1 cellular context compared by ENCODE assay signal in the genomic region with DNA sequence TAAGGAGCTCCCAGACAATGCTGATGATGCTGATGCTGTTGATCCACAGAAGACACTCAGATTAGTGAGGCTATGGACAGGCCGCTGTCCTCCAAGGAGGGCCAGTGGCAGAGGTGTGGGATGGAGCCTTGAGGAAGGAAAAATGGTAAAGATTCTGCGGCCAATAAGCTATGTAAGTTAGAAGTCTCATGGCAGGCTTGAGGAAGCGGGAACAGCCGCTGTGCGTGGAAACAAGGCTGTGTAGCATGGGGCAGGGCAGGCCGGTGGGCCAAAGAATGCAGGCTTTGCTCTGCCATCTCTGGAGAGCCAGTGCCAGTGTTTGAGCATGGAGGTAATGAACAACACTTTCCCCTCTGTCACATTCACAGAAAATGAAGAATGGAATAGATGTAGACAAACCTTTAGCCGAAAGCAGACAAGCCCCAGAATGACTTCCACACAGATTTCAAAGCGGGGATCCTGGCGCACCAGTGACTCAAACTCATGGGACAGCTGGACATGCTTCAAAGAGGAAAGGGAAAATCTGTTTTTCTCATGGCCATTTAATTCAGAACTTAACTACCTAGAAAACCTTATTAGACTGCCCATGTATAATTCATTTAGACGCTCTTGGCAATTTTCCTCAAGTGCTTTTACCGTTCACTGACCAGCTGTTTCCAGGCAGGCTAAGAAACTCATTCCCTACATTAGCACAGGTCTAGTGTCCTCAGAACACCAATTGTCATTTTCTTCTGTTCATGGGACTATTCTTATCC.
TF ChIP-seq lines count a peak whose summit lies in the region.

No MANE protein-coding gene starts in this region.

TF ChIP-seq in GM23338, 12 proteins besides CTCF, POLR2A, EP300 and RAD21 (continued from another document):
- TF ChIP-seq, protein P1, sequence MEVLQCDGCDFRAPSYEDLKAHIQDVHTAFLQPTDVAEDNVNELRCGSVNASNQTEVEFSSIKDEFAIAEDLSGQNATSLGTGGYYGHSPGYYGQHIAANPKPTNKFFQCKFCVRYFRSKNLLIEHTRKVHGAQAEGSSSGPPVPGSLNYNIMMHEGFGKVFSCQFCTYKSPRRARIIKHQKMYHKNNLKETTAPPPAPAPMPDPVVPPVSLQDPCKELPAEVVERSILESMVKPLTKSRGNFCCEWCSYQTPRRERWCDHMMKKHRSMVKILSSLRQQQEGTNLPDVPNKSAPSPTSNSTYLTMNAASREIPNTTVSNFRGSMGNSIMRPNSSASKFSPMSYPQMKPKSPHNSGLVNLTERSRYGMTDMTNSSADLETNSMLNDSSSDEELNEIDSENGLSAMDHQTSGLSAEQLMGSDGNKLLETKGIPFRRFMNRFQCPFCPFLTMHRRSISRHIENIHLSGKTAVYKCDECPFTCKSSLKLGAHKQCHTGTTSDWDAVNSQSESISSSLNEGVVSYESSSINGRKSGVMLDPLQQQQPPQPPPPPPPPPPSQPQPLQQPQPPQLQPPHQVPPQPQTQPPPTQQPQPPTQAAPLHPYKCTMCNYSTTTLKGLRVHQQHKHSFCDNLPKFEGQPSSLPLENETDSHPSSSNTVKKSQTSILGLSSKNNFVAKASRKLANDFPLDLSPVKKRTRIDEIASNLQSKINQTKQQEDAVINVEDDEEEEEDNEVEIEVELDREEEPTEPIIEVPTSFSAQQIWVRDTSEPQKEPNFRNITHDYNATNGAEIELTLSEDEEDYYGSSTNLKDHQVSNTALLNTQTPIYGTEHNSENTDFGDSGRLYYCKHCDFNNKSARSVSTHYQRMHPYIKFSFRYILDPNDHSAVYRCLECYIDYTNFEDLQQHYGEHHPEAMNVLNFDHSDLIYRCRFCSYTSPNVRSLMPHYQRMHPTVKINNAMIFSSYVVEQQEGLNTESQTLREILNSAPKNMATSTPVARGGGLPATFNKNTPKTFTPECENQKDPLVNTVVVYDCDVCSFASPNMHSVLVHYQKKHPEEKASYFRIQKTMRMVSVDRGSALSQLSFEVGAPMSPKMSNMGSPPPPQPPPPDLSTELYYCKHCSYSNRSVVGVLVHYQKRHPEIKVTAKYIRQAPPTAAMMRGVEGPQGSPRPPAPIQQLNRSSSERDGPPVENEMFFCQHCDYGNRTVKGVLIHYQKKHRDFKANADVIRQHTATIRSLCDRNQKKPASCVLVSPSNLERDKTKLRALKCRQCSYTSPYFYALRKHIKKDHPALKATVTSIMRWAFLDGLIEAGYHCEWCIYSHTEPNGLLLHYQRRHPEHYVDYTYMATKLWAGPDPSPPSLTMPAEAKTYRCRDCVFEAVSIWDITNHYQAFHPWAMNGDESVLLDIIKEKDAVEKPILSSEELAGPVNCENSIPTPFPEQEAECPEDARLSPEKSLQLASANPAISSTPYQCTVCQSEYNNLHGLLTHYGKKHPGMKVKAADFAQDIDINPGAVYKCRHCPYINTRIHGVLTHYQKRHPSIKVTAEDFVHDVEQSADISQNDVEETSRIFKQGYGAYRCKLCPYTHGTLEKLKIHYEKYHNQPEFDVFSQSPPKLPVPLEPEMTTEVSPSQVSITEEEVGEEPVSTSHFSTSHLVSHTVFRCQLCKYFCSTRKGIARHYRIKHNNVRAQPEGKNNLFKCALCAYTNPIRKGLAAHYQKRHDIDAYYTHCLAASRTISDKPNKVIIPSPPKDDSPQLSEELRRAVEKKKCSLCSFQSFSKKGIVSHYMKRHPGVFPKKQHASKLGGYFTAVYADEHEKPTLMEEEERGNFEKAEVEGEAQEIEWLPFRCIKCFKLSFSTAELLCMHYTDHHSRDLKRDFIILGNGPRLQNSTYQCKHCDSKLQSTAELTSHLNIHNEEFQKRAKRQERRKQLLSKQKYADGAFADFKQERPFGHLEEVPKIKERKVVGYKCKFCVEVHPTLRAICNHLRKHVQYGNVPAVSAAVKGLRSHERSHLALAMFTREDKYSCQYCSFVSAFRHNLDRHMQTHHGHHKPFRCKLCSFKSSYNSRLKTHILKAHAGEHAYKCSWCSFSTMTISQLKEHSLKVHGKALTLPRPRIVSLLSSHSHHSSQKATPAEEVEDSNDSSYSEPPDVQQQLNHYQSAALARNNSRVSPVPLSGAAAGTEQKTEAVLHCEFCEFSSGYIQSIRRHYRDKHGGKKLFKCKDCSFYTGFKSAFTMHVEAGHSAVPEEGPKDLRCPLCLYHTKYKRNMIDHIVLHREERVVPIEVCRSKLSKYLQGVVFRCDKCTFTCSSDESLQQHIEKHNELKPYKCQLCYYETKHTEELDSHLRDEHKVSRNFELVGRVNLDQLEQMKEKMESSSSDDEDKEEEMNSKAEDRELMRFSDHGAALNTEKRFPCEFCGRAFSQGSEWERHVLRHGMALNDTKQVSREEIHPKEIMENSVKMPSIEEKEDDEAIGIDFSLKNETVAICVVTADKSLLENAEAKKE (CRISPR knock-in tag; IDR thresholded peaks at IDR 0.05): no peak
